ENCODE assay signal across 1 cellular context in the genomic region with DNA sequence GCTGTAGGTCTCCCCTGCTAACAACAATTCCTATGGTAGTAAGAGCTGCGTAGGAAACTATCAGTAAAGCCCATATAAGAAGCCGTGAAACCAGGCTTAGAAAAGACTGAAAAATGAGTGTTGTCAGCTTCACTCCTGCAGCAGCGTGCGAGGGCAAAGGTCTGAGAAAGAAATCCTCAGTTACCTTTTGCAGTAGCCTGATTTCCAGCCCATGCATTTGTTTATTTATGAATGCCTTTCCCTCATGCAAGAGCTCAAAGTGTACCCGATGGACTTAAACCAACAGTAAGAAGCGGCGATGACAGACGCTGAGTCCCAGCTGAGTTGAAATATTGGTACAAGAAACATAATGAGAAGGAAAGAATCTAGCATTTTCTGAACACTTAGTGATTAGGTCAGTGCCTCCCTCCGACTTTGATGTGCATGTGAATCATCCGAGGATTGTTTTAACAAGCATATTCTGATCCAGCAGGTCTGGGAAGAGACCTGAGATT.
TF ChIP-seq lines count a peak whose summit lies in the region.

No MANE protein-coding gene starts in this region.

TF ChIP-seq in HepG2, 621 proteins besides CTCF, POLR2A, EP300 and RAD21 (continued from another document and continues in another):
- TF ChIP-seq ZSCAN12 (CRISPR knock-in tag; IDR thresholded peaks at IDR 0.05) (no peak), ATAD3A (CRISPR knock-in tag; IDR thresholded peaks at IDR 0.05) (no peak), ZNF782 (CRISPR knock-in tag; IDR thresholded peaks at IDR 0.05; ENCODE audit: borderline replicate concordance) (no peak), KDM5A (IDR thresholded peaks at IDR 0.05; ENCODE audit: borderline replicate concordance, low read length) (no peak; the same call in 1 of the 2 replicates), ZNF225 (CRISPR knock-in tag; IDR thresholded peaks at IDR 0.05) (no peak), ZNF33A (CRISPR knock-in tag; IDR thresholded peaks at IDR 0.05; ENCODE audit: borderline replicate concordance) (no peak), ZNF205 (CRISPR knock-in tag; IDR thresholded peaks at IDR 0.05) (no peak; the same call in 1 of the 2 replicates), KDM6A (CRISPR knock-in tag; IDR thresholded peaks at IDR 0.05; ENCODE audit: low read depth) (peak; percentile 94), NR1H2 (CRISPR knock-in tag; IDR thresholded peaks at IDR 0.05; ENCODE audit: borderline replicate concordance, low read depth) (no peak), SMARCC2 (IDR thresholded peaks at IDR 0.05) (no peak), ZFY (CRISPR knock-in tag; IDR thresholded peaks at IDR 0.05) (no peak), TMF1 (CRISPR knock-in tag; IDR thresholded peaks at IDR 0.05; ENCODE audit: low read depth) (no peak), STAG1 (CRISPR knock-in tag; IDR thresholded peaks at IDR 0.05) (no peak; the same call in 1 of the 2 replicates), ZNF3 (CRISPR knock-in tag; IDR thresholded peaks at IDR 0.05) (no peak), ZNF224 (CRISPR knock-in tag; IDR thresholded peaks at IDR 0.05) (no peak), ZNF616 (CRISPR knock-in tag; IDR thresholded peaks at IDR 0.05; ENCODE audit: low read depth) (no peak), PHF8 (CRISPR knock-in tag; IDR thresholded peaks at IDR 0.05) (no peak), REL (CRISPR knock-in tag; conservative IDR thresholded peaks at IDR 0.05) (no peak), KLF6 (CRISPR knock-in tag; IDR thresholded peaks at IDR 0.05) (no peak; the same call in 1 of the 2 replicates), ZNF292 (CRISPR knock-in tag; IDR thresholded peaks at IDR 0.05; ENCODE audit: borderline replicate concordance, low read depth) (peak; percentile 68; the same call in 1 of the 2 replicates), ZFAT (CRISPR knock-in tag; conservative IDR thresholded peaks at IDR 0.05) (no peak), HHEX (CRISPR knock-in tag; IDR thresholded peaks at IDR 0.05) (no peak), NFIC (IDR thresholded peaks at IDR 0.05; ENCODE audit: low read length) (0 out of 2 replicates have a peak, but pooled peaks have one; percentile 59), SNAI1 (CRISPR knock-in tag; IDR thresholded peaks at IDR 0.05; ENCODE audit: borderline replicate concordance) (no peak), MBNL3 (CRISPR knock-in tag; conservative IDR thresholded peaks at IDR 0.05) (no peak), ZNF547 (CRISPR knock-in tag; IDR thresholded peaks at IDR 0.05) (no peak), ZNF12 (CRISPR knock-in tag; IDR thresholded peaks at IDR 0.05) (peak; percentile 59; the same call in 1 of the 2 replicates), SMAD1 (CRISPR knock-in tag; IDR thresholded peaks at IDR 0.05; ENCODE audit: borderline replicate concordance, low read depth) (no peak), ZSCAN20 (CRISPR knock-in tag; IDR thresholded peaks at IDR 0.05; ENCODE audit: borderline replicate concordance) (no peak), ZNF20 (CRISPR knock-in tag; IDR thresholded peaks at IDR 0.05) (no peak), SALL1 (CRISPR knock-in tag; IDR thresholded peaks at IDR 0.05) (peak; percentile 91)
- TF ChIP-seq, protein P1, sequence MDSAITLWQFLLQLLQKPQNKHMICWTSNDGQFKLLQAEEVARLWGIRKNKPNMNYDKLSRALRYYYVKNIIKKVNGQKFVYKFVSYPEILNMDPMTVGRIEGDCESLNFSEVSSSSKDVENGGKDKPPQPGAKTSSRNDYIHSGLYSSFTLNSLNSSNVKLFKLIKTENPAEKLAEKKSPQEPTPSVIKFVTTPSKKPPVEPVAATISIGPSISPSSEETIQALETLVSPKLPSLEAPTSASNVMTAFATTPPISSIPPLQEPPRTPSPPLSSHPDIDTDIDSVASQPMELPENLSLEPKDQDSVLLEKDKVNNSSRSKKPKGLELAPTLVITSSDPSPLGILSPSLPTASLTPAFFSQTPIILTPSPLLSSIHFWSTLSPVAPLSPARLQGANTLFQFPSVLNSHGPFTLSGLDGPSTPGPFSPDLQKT (CRISPR knock-in tag; IDR thresholded peaks at IDR 0.05; ENCODE audit: borderline replicate concordance), result no peak
- TF ChIP-seq, protein P2, sequence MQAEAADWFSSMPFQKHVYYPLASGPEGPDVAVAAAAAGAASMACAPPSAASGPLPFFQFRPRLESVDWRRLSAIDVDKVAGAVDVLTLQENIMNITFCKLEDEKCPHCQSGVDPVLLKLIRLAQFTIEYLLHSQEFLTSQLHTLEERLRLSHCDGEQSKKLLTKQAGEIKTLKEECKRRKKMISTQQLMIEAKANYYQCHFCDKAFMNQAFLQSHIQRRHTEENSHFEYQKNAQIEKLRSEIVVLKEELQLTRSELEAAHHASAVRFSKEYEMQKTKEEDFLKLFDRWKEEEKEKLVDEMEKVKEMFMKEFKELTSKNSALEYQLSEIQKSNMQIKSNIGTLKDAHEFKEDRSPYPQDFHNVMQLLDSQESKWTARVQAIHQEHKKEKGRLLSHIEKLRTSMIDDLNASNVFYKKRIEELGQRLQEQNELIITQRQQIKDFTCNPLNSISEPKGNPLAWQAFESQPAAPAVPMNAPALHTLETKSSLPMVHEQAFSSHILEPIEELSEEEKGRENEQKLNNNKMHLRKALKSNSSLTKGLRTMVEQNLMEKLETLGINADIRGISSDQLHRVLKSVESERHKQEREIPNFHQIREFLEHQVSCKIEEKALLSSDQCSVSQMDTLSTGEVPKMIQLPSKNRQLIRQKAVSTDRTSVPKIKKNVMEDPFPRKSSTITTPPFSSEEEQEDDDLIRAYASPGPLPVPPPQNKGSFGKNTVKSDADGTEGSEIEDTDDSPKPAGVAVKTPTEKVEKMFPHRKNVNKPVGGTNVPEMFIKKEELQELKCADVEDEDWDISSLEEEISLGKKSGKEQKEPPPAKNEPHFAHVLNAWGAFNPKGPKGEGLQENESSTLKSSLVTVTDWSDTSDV (CRISPR knock-in tag; IDR thresholded peaks at IDR 0.05), result no peak
- TF ChIP-seq, protein P3, sequence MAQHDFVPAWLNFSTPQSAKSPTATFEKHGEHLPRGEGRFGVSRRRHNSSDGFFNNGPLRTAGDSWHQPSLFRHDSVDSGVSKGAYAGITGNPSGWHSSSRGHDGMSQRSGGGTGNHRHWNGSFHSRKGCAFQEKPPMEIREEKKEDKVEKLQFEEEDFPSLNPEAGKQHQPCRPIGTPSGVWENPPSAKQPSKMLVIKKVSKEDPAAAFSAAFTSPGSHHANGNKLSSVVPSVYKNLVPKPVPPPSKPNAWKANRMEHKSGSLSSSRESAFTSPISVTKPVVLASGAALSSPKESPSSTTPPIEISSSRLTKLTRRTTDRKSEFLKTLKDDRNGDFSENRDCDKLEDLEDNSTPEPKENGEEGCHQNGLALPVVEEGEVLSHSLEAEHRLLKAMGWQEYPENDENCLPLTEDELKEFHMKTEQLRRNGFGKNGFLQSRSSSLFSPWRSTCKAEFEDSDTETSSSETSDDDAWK (CRISPR knock-in tag; IDR thresholded peaks at IDR 0.05), result no peak
- TF ChIP-seq, protein P4, sequence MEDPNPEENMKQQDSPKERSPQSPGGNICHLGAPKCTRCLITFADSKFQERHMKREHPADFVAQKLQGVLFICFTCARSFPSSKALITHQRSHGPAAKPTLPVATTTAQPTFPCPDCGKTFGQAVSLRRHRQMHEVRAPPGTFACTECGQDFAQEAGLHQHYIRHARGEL (CRISPR knock-in tag; IDR thresholded peaks at IDR 0.05), result no peak
- TF ChIP-seq, protein P5, sequence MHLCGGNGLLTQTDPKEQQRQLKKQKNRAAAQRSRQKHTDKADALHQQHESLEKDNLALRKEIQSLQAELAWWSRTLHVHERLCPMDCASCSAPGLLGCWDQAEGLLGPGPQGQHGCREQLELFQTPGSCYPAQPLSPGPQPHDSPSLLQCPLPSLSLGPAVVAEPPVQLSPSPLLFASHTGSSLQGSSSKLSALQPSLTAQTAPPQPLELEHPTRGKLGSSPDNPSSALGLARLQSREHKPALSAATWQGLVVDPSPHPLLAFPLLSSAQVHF (CRISPR knock-in tag; IDR thresholded peaks at IDR 0.05), result no peak
- TF ChIP-seq, protein P6, sequence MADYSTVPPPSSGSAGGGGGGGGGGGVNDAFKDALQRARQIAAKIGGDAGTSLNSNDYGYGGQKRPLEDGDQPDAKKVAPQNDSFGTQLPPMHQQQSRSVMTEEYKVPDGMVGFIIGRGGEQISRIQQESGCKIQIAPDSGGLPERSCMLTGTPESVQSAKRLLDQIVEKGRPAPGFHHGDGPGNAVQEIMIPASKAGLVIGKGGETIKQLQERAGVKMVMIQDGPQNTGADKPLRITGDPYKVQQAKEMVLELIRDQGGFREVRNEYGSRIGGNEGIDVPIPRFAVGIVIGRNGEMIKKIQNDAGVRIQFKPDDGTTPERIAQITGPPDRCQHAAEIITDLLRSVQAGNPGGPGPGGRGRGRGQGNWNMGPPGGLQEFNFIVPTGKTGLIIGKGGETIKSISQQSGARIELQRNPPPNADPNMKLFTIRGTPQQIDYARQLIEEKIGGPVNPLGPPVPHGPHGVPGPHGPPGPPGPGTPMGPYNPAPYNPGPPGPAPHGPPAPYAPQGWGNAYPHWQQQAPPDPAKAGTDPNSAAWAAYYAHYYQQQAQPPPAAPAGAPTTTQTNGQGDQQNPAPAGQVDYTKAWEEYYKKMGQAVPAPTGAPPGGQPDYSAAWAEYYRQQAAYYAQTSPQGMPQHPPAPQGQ (CRISPR knock-in tag; IDR thresholded peaks at IDR 0.05; ENCODE audit: borderline replicate concordance), result no peak
- TF ChIP-seq, protein P7, sequence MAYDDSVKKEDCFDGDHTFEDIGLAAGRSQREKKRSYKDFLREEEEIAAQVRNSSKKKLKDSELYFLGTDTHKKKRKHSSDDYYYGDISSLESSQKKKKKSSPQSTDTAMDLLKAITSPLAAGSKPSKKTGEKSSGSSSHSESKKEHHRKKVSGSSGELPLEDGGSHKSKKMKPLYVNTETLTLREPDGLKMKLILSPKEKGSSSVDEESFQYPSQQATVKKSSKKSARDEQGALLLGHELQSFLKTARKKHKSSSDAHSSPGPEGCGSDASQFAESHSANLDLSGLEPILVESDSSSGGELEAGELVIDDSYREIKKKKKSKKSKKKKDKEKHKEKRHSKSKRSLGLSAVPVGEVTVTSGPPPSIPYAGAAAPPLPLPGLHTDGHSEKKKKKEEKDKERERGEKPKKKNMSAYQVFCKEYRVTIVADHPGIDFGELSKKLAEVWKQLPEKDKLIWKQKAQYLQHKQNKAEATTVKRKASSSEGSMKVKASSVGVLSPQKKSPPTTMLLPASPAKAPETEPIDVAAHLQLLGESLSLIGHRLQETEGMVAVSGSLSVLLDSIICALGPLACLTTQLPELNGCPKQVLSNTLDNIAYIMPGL (CRISPR knock-in tag; IDR thresholded peaks at IDR 0.05; ENCODE audit: borderline replicate concordance in 1 of 2, low read depth in 1 of 2), result peak in 1 of 2 experiments; percentile 25; a peak in 1 of 4 replicates
- TF ChIP-seq, protein P8, sequence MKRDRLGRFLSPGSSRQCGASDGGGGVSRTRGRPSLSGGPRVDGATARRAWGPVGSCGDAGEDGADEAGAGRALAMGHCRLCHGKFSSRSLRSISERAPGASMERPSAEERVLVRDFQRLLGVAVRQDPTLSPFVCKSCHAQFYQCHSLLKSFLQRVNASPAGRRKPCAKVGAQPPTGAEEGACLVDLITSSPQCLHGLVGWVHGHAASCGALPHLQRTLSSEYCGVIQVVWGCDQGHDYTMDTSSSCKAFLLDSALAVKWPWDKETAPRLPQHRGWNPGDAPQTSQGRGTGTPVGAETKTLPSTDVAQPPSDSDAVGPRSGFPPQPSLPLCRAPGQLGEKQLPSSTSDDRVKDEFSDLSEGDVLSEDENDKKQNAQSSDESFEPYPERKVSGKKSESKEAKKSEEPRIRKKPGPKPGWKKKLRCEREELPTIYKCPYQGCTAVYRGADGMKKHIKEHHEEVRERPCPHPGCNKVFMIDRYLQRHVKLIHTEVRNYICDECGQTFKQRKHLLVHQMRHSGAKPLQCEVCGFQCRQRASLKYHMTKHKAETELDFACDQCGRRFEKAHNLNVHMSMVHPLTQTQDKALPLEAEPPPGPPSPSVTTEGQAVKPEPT (CRISPR knock-in tag; IDR thresholded peaks at IDR 0.05; ENCODE audit: low read depth), result no peak
- TF ChIP-seq, protein P9, sequence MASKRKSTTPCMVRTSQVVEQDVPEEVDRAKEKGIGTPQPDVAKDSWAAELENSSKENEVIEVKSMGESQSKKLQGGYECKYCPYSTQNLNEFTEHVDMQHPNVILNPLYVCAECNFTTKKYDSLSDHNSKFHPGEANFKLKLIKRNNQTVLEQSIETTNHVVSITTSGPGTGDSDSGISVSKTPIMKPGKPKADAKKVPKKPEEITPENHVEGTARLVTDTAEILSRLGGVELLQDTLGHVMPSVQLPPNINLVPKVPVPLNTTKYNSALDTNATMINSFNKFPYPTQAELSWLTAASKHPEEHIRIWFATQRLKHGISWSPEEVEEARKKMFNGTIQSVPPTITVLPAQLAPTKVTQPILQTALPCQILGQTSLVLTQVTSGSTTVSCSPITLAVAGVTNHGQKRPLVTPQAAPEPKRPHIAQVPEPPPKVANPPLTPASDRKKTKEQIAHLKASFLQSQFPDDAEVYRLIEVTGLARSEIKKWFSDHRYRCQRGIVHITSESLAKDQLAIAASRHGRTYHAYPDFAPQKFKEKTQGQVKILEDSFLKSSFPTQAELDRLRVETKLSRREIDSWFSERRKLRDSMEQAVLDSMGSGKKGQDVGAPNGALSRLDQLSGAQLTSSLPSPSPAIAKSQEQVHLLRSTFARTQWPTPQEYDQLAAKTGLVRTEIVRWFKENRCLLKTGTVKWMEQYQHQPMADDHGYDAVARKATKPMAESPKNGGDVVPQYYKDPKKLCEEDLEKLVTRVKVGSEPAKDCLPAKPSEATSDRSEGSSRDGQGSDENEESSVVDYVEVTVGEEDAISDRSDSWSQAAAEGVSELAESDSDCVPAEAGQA (IDR thresholded peaks at IDR 0.05; ENCODE audit: low read depth), result no peak
- TF ChIP-seq, protein P9 (CRISPR knock-in tag; IDR thresholded peaks at IDR 0.05; ENCODE audit: borderline replicate concordance), result no peak
- TF ChIP-seq, protein P10, sequence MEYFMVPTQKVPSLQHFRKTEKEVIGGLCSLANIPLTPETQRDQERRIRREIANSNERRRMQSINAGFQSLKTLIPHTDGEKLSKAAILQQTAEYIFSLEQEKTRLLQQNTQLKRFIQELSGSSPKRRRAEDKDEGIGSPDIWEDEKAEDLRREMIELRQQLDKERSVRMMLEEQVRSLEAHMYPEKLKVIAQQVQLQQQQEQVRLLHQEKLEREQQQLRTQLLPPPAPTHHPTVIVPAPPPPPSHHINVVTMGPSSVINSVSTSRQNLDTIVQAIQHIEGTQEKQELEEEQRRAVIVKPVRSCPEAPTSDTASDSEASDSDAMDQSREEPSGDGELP (IDR thresholded peaks at IDR 0.05; ENCODE audit: borderline replicate concordance, low read depth), result peak; percentile 93
